22 cellular contexts compared by ENCODE assay signal in the genomic region with DNA sequence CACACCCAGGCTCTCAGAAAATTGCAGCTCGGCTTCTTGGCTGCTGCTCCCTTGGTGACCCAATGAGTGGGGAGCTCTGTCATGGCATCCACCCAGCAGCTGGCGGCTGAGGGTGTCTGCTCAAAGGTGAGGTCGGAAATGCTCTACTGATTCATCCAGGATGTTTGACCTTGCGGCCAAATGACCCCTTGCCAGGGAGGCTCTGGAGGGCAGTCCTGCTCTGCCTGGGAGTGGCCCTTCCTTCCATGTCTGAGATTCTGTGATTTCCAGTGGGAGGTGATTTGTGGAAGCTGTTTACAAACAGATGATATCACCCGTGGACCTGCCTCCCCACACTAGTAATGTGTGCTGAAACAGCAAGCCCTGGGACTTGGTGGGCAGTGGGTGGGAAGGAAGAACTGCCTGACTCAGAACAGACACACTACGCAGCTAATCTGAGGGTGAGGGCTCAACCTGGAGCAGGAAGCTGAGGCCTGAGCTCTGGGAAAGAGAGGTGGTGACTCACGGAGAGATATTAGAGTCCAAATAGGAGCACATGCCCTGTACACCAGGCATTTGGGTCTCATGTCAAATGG. TPM values are rescaled to one million over a fixed set of nuclear protein-coding genes. Genes with fewer than 3 reads are reported as not detected.
DNase-seq lines count a peak whose midpoint lies in the region; ATAC-seq, FAIRE-seq and TF ChIP-seq lines count a peak whose summit lies in the region.
"Had no signal": no experiment of that assay in that cellular context is flagged by ENCODE, and none has a peak within 500 bp of the region (broad histone marks: within the 10 kb centered on the region; RNA-seq: fewer than 3 reads in every experiment).

No MANE protein-coding gene starts in this region.

- H3K36me3 ChIP-seq in bronchial epithelial cell (ENCODE audit: control insufficient read depth, insufficient read depth, low read length) = no peaks in the 10 kb centered on the region
- no peaks in the 10 kb centered on the region for H3K36me3 ChIP-seq in HepG2 (replicated peaks in 1 of 2; ENCODE audit: control insufficient read depth in 1 of 2, insufficient read depth in 2 of 2, low read length in 2 of 2)
- H3K36me3 ChIP-seq: left lung, WERI-Rb-1 had no signal

- WGBS in HepG2 (ENCODE audit: low lambda C conversion rate) = 0% methylated on average over 4 of the region's 7 CpGs

- CTCF ChIA-PET in HepG2 (lab: Yijun Ruan, JAX; ENCODE audit: low intra/inter-chr PET ratio, low total read pairs) = no interaction called here

- no peak overlapping the region for H3K9ac ChIP-seq in HepG2 (ENCODE audit: insufficient read depth, low read depth, low read length)

- H3K27me3 ChIP-seq in bronchial epithelial cell (ENCODE audit: control insufficient read depth, insufficient read depth, low read length) (no peaks in the 10 kb centered on the region), HepG2 (ENCODE audit: control insufficient read depth in 1 of 2, insufficient read depth in 2 of 2, low read length in 2 of 2) (peaks cover 2 to 31% of the 10 kb centered on the region in 2 experiments; a peak in 4 of 5 replicates)

- no peak for TF ChIP-seq POLR2A in HepG2 (IDR thresholded peaks at IDR 0.05; ENCODE audit: insufficient read depth in 1 of 2, low read depth in 2 of 2, low read length in 2 of 2)

- TF ChIP-seq CTCF in bronchial epithelial cell (IDR thresholded peaks at IDR 0.05; ENCODE audit: insufficient read depth, low read length, severe bottlenecking) = no peak
- no peak for TF ChIP-seq CTCF in HepG2 (CRISPR knock-in tag; IDR thresholded peaks at IDR 0.05)

- H4K20me1 ChIP-seq in HepG2 (ENCODE audit: insufficient read depth, low read length) = no peaks in the 10 kb centered on the region

- no peak for TF ChIP-seq RAD21 in HepG2 (CRISPR knock-in tag; IDR thresholded peaks at IDR 0.05)

- H3K4me2 ChIP-seq in HepG2 (ENCODE audit: low read depth, low read length) = no peak overlapping the region

- no peak overlapping the region for H3K4me3 ChIP-seq in bronchial epithelial cell (ENCODE audit: low read depth, low read length)
- no peak overlapping the region for H3K4me3 ChIP-seq in HepG2 (replicated peaks in 1 of 3; ENCODE audit: insufficient read depth in 1 of 3, low read depth in 2 of 3, low read length in 3 of 3)
- H3K4me3 ChIP-seq: left lung had no signal

- H2AFZ ChIP-seq in HepG2 (ENCODE audit: low read length) = no peak overlapping the region

- POLR2A ChIA-PET in HepG2 (lab: Yijun Ruan, JAX) = no interaction called here

- in situ Hi-C loops in HepG2 (cut with HindIII; ENCODE audit: extremely low pct_ligation_motif_present, low pct_unique_long_range_greater_than_20kb) = no loop called here

- intact Hi-C loops in HepG2 (cut with micrococcal nuclease; ENCODE audit: unreplicated experiment) (no loop called here), sciatic nerve (cut with DNase I) (no loop called here)

- H3K79me2 ChIP-seq in HepG2 (ENCODE audit: insufficient read depth, low read length) = no peaks in the 10 kb centered on the region

- FAIRE-seq in bronchial epithelial cell (lab: Jason Lieb, UNC) (peak; percentile 96), HepG2 (lab: Jason Lieb, UNC) (no peak)

- H3K4me1 ChIP-seq in HepG2 (ENCODE audit: insufficient read depth, low read length) = no peaks in the 10 kb centered on the region

- TF ChIP-seq EP300 in HepG2 (IDR thresholded peaks at IDR 0.05; ENCODE audit: low read depth in 2 of 2, low read length in 2 of 2) = no peak
- no peak for TF ChIP-seq EP300 in HepG2 (CRISPR knock-in tag; IDR thresholded peaks at IDR 0.05; ENCODE audit: borderline replicate concordance)

- BruUV-seq in HepG2 (replicated peaks; lab: Mats Ljungman, UMichigan) = no TSS peak

- no peaks in the 10 kb centered on the region for H3K9me3 ChIP-seq in HepG2 (ENCODE audit: low read length)
- H3K9me3 ChIP-seq: left lung had no signal

- peak; percentile 89 for DNase-seq in Daoy (ENCODE audit: low read depth)
- peak; percentile 13 for DNase-seq in LHCN-M2 (ENCODE audit: low read depth)
- DNase-seq in bronchial epithelial cell (ENCODE audit: low read depth) = peak; percentile 97
- no peak for DNase-seq in HepG2 (ENCODE audit: low spot score)
- no peak for DNase-seq in effector CD4-positive, alpha-beta T cell
- DNase-seq in DMS114 treated with DMSO at 0.1 percent for 48 hours (lab: John Stamatoyannopoulos, UW; ENCODE audit: unreplicated experiment) = no peak
- no peak for DNase-seq in sciatic nerve (ENCODE audit: low spot score)
- DNase-seq: activated CD8-positive, alpha-beta T cell treated with anti-CD3 and anti-CD28 coated beads for 36 hours; activated naive CD8-positive, alpha-beta T cell treated with anti-CD3 and anti-CD28 coated beads for 36 hours; activated T-cell treated with anti-CD3 and anti-CD28 coated beads, Interleukin-2, amount 50 U/mL, for 72 hours; KBM-7; left lung; NCI-H1105 treated with DMSO at 0.1 percent for 48 hours; NCI-H2171; SHP77; stimulated activated CD4-positive, alpha-beta T cell treated with anti-CD3 and anti-CD28 coated beads, Interleukin-4, amount 100 ng/mL, for 1 hour; T-helper 1 cell; WERI-Rb-1 had no signal

- H3K27ac ChIP-seq in HepG2 (ENCODE audit: extremely low read length, insufficient read depth, low read length) = no peak overlapping the region
- H3K27ac ChIP-seq: left lung, WERI-Rb-1 had no signal

- ATAC-seq in HepG2 = no peak; the same call in 2 of the 3 replicates
- no peak for ATAC-seq in HG02885 (IDR thresholded peaks at IDR 0.05; ENCODE audit: poor library complexity, unreplicated experiment)
- ATAC-seq in sciatic nerve = no peak
- ATAC-seq: activated CD8-positive, alpha-beta T cell treated with anti-CD3 and anti-CD28 coated beads for 36 hours; activated T-cell treated with anti-CD3 and anti-CD28 coated beads, Interleukin-2, amount 50 U/mL, for 72 hours; left lung had no signal

RNA-seq across cellular contexts. Expression of gene CRCT1, which starts 3.0 kb away (rescaled TPM):
- not detected in 2 replicates for total RNA-seq in Daoy (2014; rRNA removed; shearing (Covaris generic))
- total RNA-seq in LHCN-M2 (2014; rRNA removed) = not detected in 2 replicates
- not detected for polyA plus RNA-seq in LHCN-M2 (2012)
- total RNA-seq in bronchial epithelial cell = 4.7 and 7.6 TPM in 2 replicates
- not detected in 2 replicates for total RNA-seq in HepG2 (2016; rRNA removed; fragmentation: Illumina TruSeq; extraction: Trizol)
- not detected in 2 replicates for total RNA-seq in HepG2 (2016; cell fraction: cytosol; rRNA removed; fragmentation: Illumina TruSeq; extraction: Trizol; ENCODE audit: low read depth)
- not detected in 2 replicates for total RNA-seq in HepG2 (2016; cell fraction: insoluble cytoplasmic fraction; rRNA removed; fragmentation: Illumina TruSeq; extraction: Trizol)
- not detected in 2 replicates for total RNA-seq in HepG2 (2016; cell fraction: membrane; rRNA removed; fragmentation: Illumina TruSeq; extraction: Trizol)
- not detected in 2 replicates for total RNA-seq in HepG2 (2016; cell fraction: nucleus; rRNA removed; fragmentation: Illumina TruSeq; extraction: Trizol)
- polyA plus RNA-seq in HepG2 (2011; rRNA removed) = not detected in 2 replicates
- not detected in 2 replicates for polyA plus RNA-seq in HepG2 (2011; cell fraction: cytosol; rRNA removed)
- polyA plus RNA-seq in HepG2 (2011; cell fraction: nucleus; rRNA removed) = not detected in 2 replicates
- polyA plus RNA-seq in HepG2 (2012) = not detected in 2 replicates
- polyA plus RNA-seq in HepG2 (2016; cell fraction: cytosol; fragmentation: Illumina TruSeq; extraction: Trizol; ENCODE audit: low read depth) = not detected in 2 replicates
- polyA plus RNA-seq in HepG2 (2016; cell fraction: insoluble cytoplasmic fraction; fragmentation: Illumina TruSeq; extraction: Trizol; ENCODE audit: low read depth) = not detected in 2 replicates
- not detected in 2 replicates for polyA plus RNA-seq in HepG2 (2016; cell fraction: membrane; fragmentation: Illumina TruSeq; extraction: Trizol; ENCODE audit: low read depth)
- polyA plus RNA-seq in HepG2 (2016; cell fraction: nucleus; fragmentation: Illumina TruSeq; extraction: Trizol; ENCODE audit: insufficient read depth, low read depth) = not detected in 2 replicates
- polyA minus RNA-seq in HepG2 (2011; rRNA and poly(A)+ RNA removed; ENCODE audit: low replicate concordance) = not detected in 2 replicates
- polyA minus RNA-seq in HepG2 (2011; cell fraction: cytosol; rRNA and poly(A)+ RNA removed) = not detected in 2 replicates
- not detected in 2 replicates for polyA minus RNA-seq in HepG2 (2011; cell fraction: nucleus; rRNA and poly(A)+ RNA removed)
- not detected for total RNA-seq in sciatic nerve
- total RNA-seq: activated CD8-positive, alpha-beta T cell treated with anti-CD3 and anti-CD28 coated beads for 36 hours; activated naive CD8-positive, alpha-beta T cell treated with anti-CD3 and anti-CD28 coated beads for 36 hours; activated T-cell treated with anti-CD3 and anti-CD28 coated beads, Interleukin-2, amount 50 U/mL, for 72 hours; dermis microvascular lymphatic vessel endothelial cell; left lung; osteocyte; skeletal muscle tissue had no signal

RNA-seq across cellular contexts. Expression of gene LCE5A, which starts 6.7 kb away (rescaled TPM):
- total RNA-seq in Daoy (2014; rRNA removed; shearing (Covaris generic)) = not detected in 2 replicates
- total RNA-seq in LHCN-M2 (2014; rRNA removed) (not detected in 2 replicates), bronchial epithelial cell (not detected in 2 replicates), HepG2 (2016; rRNA removed; fragmentation: Illumina TruSeq; extraction: Trizol) (not detected in 2 replicates), sciatic nerve (not detected)
- 0.07 TPM for polyA plus RNA-seq in LHCN-M2 (2012)
- total RNA-seq in HepG2 (2016; cell fraction: cytosol; rRNA removed; fragmentation: Illumina TruSeq; extraction: Trizol; ENCODE audit: low read depth) = not detected in 2 replicates
- total RNA-seq in HepG2 (2016; cell fraction: insoluble cytoplasmic fraction; rRNA removed; fragmentation: Illumina TruSeq; extraction: Trizol) = not detected in 2 replicates
- total RNA-seq in HepG2 (2016; cell fraction: membrane; rRNA removed; fragmentation: Illumina TruSeq; extraction: Trizol) = not detected in 2 replicates
- not detected in 2 replicates for total RNA-seq in HepG2 (2016; cell fraction: nucleus; rRNA removed; fragmentation: Illumina TruSeq; extraction: Trizol)
- polyA plus RNA-seq in HepG2 (2011; rRNA removed) = not detected in 2 replicates
- polyA plus RNA-seq in HepG2 (2011; cell fraction: cytosol; rRNA removed) = not detected in 2 replicates
- polyA plus RNA-seq in HepG2 (2011; cell fraction: nucleus; rRNA removed) = not detected in 2 replicates
- polyA plus RNA-seq in HepG2 (2012) = not detected in 2 replicates
- not detected in 2 replicates for polyA plus RNA-seq in HepG2 (2016; cell fraction: cytosol; fragmentation: Illumina TruSeq; extraction: Trizol; ENCODE audit: low read depth)
- polyA plus RNA-seq in HepG2 (2016; cell fraction: insoluble cytoplasmic fraction; fragmentation: Illumina TruSeq; extraction: Trizol; ENCODE audit: low read depth) = not detected in 2 replicates
- not detected in 2 replicates for polyA plus RNA-seq in HepG2 (2016; cell fraction: membrane; fragmentation: Illumina TruSeq; extraction: Trizol; ENCODE audit: low read depth)
- polyA plus RNA-seq in HepG2 (2016; cell fraction: nucleus; fragmentation: Illumina TruSeq; extraction: Trizol; ENCODE audit: insufficient read depth, low read depth) = not detected in 2 replicates
- polyA minus RNA-seq in HepG2 (2011; rRNA and poly(A)+ RNA removed; ENCODE audit: low replicate concordance) = not detected in 2 replicates
- not detected in 2 replicates for polyA minus RNA-seq in HepG2 (2011; cell fraction: cytosol; rRNA and poly(A)+ RNA removed)
- polyA minus RNA-seq in HepG2 (2011; cell fraction: nucleus; rRNA and poly(A)+ RNA removed) = not detected in 2 replicates
- total RNA-seq: activated CD8-positive, alpha-beta T cell treated with anti-CD3 and anti-CD28 coated beads for 36 hours; activated naive CD8-positive, alpha-beta T cell treated with anti-CD3 and anti-CD28 coated beads for 36 hours; activated T-cell treated with anti-CD3 and anti-CD28 coated beads, Interleukin-2, amount 50 U/mL, for 72 hours; dermis microvascular lymphatic vessel endothelial cell; left lung; osteocyte; skeletal muscle tissue had no signal

RNA-seq across cellular contexts. Expression of gene LCE3E, which starts 49.3 kb away (rescaled TPM):
- not detected in 2 replicates for total RNA-seq in Daoy (2014; rRNA removed; shearing (Covaris generic))
- total RNA-seq in LHCN-M2 (2014; rRNA removed) (not detected in 2 replicates), bronchial epithelial cell (not detected in 2 replicates), HepG2 (2016; rRNA removed; fragmentation: Illumina TruSeq; extraction: Trizol) (not detected in 2 replicates), sciatic nerve (not detected)
- polyA plus RNA-seq in LHCN-M2 (2012) = not detected
- total RNA-seq in HepG2 (2016; cell fraction: cytosol; rRNA removed; fragmentation: Illumina TruSeq; extraction: Trizol; ENCODE audit: low read depth) = not detected in 2 replicates
- not detected in 2 replicates for total RNA-seq in HepG2 (2016; cell fraction: insoluble cytoplasmic fraction; rRNA removed; fragmentation: Illumina TruSeq; extraction: Trizol)
- not detected in 2 replicates for total RNA-seq in HepG2 (2016; cell fraction: membrane; rRNA removed; fragmentation: Illumina TruSeq; extraction: Trizol)
- total RNA-seq in HepG2 (2016; cell fraction: nucleus; rRNA removed; fragmentation: Illumina TruSeq; extraction: Trizol) = not detected in 2 replicates
- polyA plus RNA-seq in HepG2 (2011; rRNA removed) = not detected in 2 replicates
- not detected in 2 replicates for polyA plus RNA-seq in HepG2 (2011; cell fraction: cytosol; rRNA removed)
- not detected in 2 replicates for polyA plus RNA-seq in HepG2 (2011; cell fraction: nucleus; rRNA removed)
- polyA plus RNA-seq in HepG2 (2012) = not detected in 2 replicates
- not detected in 2 replicates for polyA plus RNA-seq in HepG2 (2016; cell fraction: cytosol; fragmentation: Illumina TruSeq; extraction: Trizol; ENCODE audit: low read depth)
- polyA plus RNA-seq in HepG2 (2016; cell fraction: insoluble cytoplasmic fraction; fragmentation: Illumina TruSeq; extraction: Trizol; ENCODE audit: low read depth) = not detected in 2 replicates
- polyA plus RNA-seq in HepG2 (2016; cell fraction: membrane; fragmentation: Illumina TruSeq; extraction: Trizol; ENCODE audit: low read depth) = not detected in 2 replicates
- not detected in 2 replicates for polyA plus RNA-seq in HepG2 (2016; cell fraction: nucleus; fragmentation: Illumina TruSeq; extraction: Trizol; ENCODE audit: insufficient read depth, low read depth)
- polyA minus RNA-seq in HepG2 (2011; rRNA and poly(A)+ RNA removed; ENCODE audit: low replicate concordance) = not detected in 2 replicates
- polyA minus RNA-seq in HepG2 (2011; cell fraction: cytosol; rRNA and poly(A)+ RNA removed) = not detected in 2 replicates
- polyA minus RNA-seq in HepG2 (2011; cell fraction: nucleus; rRNA and poly(A)+ RNA removed) = not detected in 2 replicates
- total RNA-seq: activated CD8-positive, alpha-beta T cell treated with anti-CD3 and anti-CD28 coated beads for 36 hours; activated naive CD8-positive, alpha-beta T cell treated with anti-CD3 and anti-CD28 coated beads for 36 hours; activated T-cell treated with anti-CD3 and anti-CD28 coated beads, Interleukin-2, amount 50 U/mL, for 72 hours; dermis microvascular lymphatic vessel endothelial cell; left lung; osteocyte; skeletal muscle tissue had no signal

Comparison
In these comparisons a context has a peak if more than half of its experiments do, and no peak if none do; other contexts are left out.
1. DNase-seq: peak in Daoy (single experiment), LHCN-M2 (single experiment) and bronchial epithelial cell (single experiment); none in HepG2 (single experiment), effector CD4-positive, alpha-beta T cell (single experiment), DMS114 treated with DMSO at 0.1 percent for 48 hours (single experiment) and sciatic nerve (single experiment).